ENCODE assay signal across 8 cellular contexts in genomic region chr3:189022576-189023463, GRCh38.
DNase-seq lines count a peak whose midpoint lies in the region; ATAC-seq and TF ChIP-seq lines count a peak whose summit lies in the region.
"Not testable (repeated sequence)": the region's sequence is repeated elsewhere in the genome, so short reads cannot be mapped to it uniquely, and the experiment has no call there.

No MANE protein-coding gene starts in this region.

- TF ChIP-seq CTCF in H9 (conservative IDR thresholded peaks at IDR 0.05); Panc1 (IDR thresholded peaks at IDR 0.05); nephron (IDR thresholded peaks at IDR 0.05; ENCODE audit: unreplicated experiment in 3 of 3); thyroid gland (IDR thresholded peaks at IDR 0.05): not testable (repeated sequence)

- in situ Hi-C loops in Panc1 (cut with HindIII; ENCODE audit: low pct_unique_long_range_greater_than_20kb, low sequenced_read_pairs): not testable (repeated sequence)

- not testable (repeated sequence) for H3K23ac ChIP-seq in H9 (ENCODE audit: insufficient read length, low read depth, low read length)

- not testable (repeated sequence) for H3K27me3 Mint-ChIP-seq in CD4-positive, CD25-positive, alpha-beta regulatory T cell; H9 (ENCODE audit: low read depth); nephron (ENCODE audit: low read depth)
- H3K27me3 Mint-ChIP-seq in activated CD4-positive, alpha-beta memory T cell treated with anti-CD3 and anti-CD28 coated beads for 36 hours: peaks cover 15% of the 10 kb centered on the region

- peak overlapping the region; percentile 48 to 74 (median 52) for H3K4me3 Mint-ChIP-seq in CD4-positive, CD25-positive, alpha-beta regulatory T cell
- H3K4me3 Mint-ChIP-seq in H9: peak overlapping the region; percentile 66 to 73
- H3K4me3 Mint-ChIP-seq in activated CD4-positive, alpha-beta memory T cell treated with anti-CD3 and anti-CD28 coated beads for 36 hours: not testable (repeated sequence)
- H3K4me3 Mint-ChIP-seq in nephron: peak overlapping the region; percentile 56 to 72 (median 72)

- H4K91ac ChIP-seq in H9 (ENCODE audit: insufficient read length, low read depth, low read length): peak overlapping the region; percentile 45

- CTCF ChIA-PET in Panc1 (lab: Charles Lee); activated CD4-positive, alpha-beta memory T cell treated with anti-CD3 and anti-CD28 coated beads for 36 hours (lab: Charles Lee): not testable (repeated sequence)

- peak overlapping the region in 1 of 3 donors; percentile 62 for H3K27ac Mint-ChIP-seq in CD4-positive, CD25-positive, alpha-beta regulatory T cell
- H3K27ac Mint-ChIP-seq in H9: peak overlapping the region in 2 of 3 experiments; percentile 91 to 98; a peak in 6 of 7 replicates
- not testable (repeated sequence) for H3K27ac Mint-ChIP-seq in activated CD4-positive, alpha-beta memory T cell treated with anti-CD3 and anti-CD28 coated beads for 36 hours; nephron

- not testable (repeated sequence) for H3K79me2 ChIP-seq in H9 (ENCODE audit: insufficient read depth, low read length)

- H3K4me2 ChIP-seq in H9 (ENCODE audit: insufficient read depth, insufficient read length, low read length): peak overlapping the region; percentile 34

- POLR2A ChIA-PET in Panc1 (lab: Charles Lee); activated CD4-positive, alpha-beta memory T cell treated with anti-CD3 and anti-CD28 coated beads for 36 hours (lab: Charles Lee): not testable (repeated sequence)

- H3K9me3 Mint-ChIP-seq in CD4-positive, CD25-positive, alpha-beta regulatory T cell; activated CD4-positive, alpha-beta memory T cell treated with anti-CD3 and anti-CD28 coated beads for 36 hours; nephron: not testable (repeated sequence)
- peaks cover 3 to 12% of the 10 kb centered on the region in 2 experiments; a peak in 4 of 5 replicates for H3K9me3 Mint-ChIP-seq in H9

- not testable (repeated sequence) for BruUV-seq in Panc1 (replicated peaks; lab: Mats Ljungman, UMichigan)

- H2BK15ac ChIP-seq in H9 (ENCODE audit: low read depth, low read length): not testable (repeated sequence)

- H3K27ac ChIP-seq in CD4-positive, CD25-positive, alpha-beta regulatory T cell (ENCODE audit: insufficient read depth, low read length, poor library complexity, severe bottlenecking); H9 (ENCODE audit: insufficient read length, low read depth, low read length); Panc1 (ENCODE audit: low read length); right cardiac atrium (ENCODE audit: low read length); thyroid gland: not testable (repeated sequence)

- not testable (repeated sequence) for H3K4me1 Mint-ChIP-seq in CD4-positive, CD25-positive, alpha-beta regulatory T cell; H9; activated CD4-positive, alpha-beta memory T cell treated with anti-CD3 and anti-CD28 coated beads for 36 hours (ENCODE audit: low read depth); nephron

- H3K4me1 ChIP-seq in CD4-positive, CD25-positive, alpha-beta regulatory T cell (ENCODE audit: control insufficient read depth, insufficient read depth, low read length, poor library complexity, severe bottlenecking); H9 (ENCODE audit: insufficient read depth, low read length); Panc1 (ENCODE audit: control insufficient read depth, insufficient read depth, low read length); right cardiac atrium (ENCODE audit: control insufficient read depth, insufficient read depth, low read length): not testable (repeated sequence)
- peaks cover 11 to 27% of the 10 kb centered on the region in 2 donors for H3K4me1 ChIP-seq in thyroid gland

- not testable (repeated sequence) for H3K36me3 ChIP-seq in CD4-positive, CD25-positive, alpha-beta regulatory T cell (ENCODE audit: control insufficient read depth, insufficient read depth, low read length); Panc1 (ENCODE audit: control insufficient read depth, insufficient read depth, low read length); thyroid gland

- H2BK120ac ChIP-seq in H9 (ENCODE audit: low read depth, low read length, poor library complexity, severe bottlenecking): not testable (repeated sequence)

- not testable (repeated sequence) for H3K56ac ChIP-seq in H9 (ENCODE audit: insufficient read length, low read depth, low read length)

- intact Hi-C loops in Panc1 (cut with micrococcal nuclease; ENCODE audit: unreplicated experiment); activated CD4-positive, alpha-beta memory T cell treated with anti-CD3 and anti-CD28 coated beads for 36 hours (cut with micrococcal nuclease); right cardiac atrium (cut with DNase I); thyroid gland (cut with DNase I): not testable (repeated sequence)

- not testable (repeated sequence) for H3K9me3 ChIP-seq in CD4-positive, CD25-positive, alpha-beta regulatory T cell (ENCODE audit: control insufficient read depth in 2 of 2, low read length in 2 of 2); H9 (ENCODE audit: control insufficient read depth, low read depth, low read length); Panc1 (ENCODE audit: control insufficient read depth, insufficient read depth, low read depth, low read length); right cardiac atrium (ENCODE audit: control insufficient read depth, low read length); thyroid gland

- not testable (repeated sequence) for H3K14ac ChIP-seq in H9 (ENCODE audit: insufficient read depth, low read length)

- H2BK12ac ChIP-seq in H9 (ENCODE audit: insufficient read length, low read depth, low read length): not testable (repeated sequence)

- H2AK5ac ChIP-seq in H9 (ENCODE audit: insufficient read length, low read length): not testable (repeated sequence)

- not testable (repeated sequence) for H4K20me1 ChIP-seq in H9 (ENCODE audit: control insufficient read depth, insufficient read depth, insufficient read length)

- H2BK20ac ChIP-seq in H9 (ENCODE audit: low read depth, low read length, poor library complexity, severe bottlenecking): not testable (repeated sequence)

- not testable (repeated sequence) for H3T11ph ChIP-seq in H9 (ENCODE audit: low read length)

- not testable (repeated sequence) for H3K4ac ChIP-seq in H9 (ENCODE audit: low read depth, low read length)

- H3K4me3 ChIP-seq in CD4-positive, CD25-positive, alpha-beta regulatory T cell (ENCODE audit: low read depth, low read length); right cardiac atrium (ENCODE audit: low read length); thyroid gland (replicated peaks in 1 of 3): not testable (repeated sequence)
- H3K4me3 ChIP-seq in Panc1 (ENCODE audit: low read depth in 2 of 2, low read length in 2 of 2): peak overlapping the region; percentile 18 to 26; a peak in 3 of 4 replicates

- not testable (repeated sequence) for ATAC-seq in CD4-positive, CD25-positive, alpha-beta regulatory T cell (ENCODE audit: low read depth in 2 of 2); Panc1; right cardiac atrium

- H3K27me3 ChIP-seq in CD4-positive, CD25-positive, alpha-beta regulatory T cell (ENCODE audit: control insufficient read depth, insufficient read depth, low read length); H9 (ENCODE audit: insufficient read depth, low read length); Panc1 (ENCODE audit: control insufficient read depth, insufficient read depth, low read length); right cardiac atrium (ENCODE audit: control insufficient read depth, insufficient read depth); thyroid gland: not testable (repeated sequence)

- H4K8ac ChIP-seq in H9 (replicated peaks; ENCODE audit: insufficient read length, low read depth, low read length): not testable (repeated sequence)

- H3K36me3 Mint-ChIP-seq in CD4-positive, CD25-positive, alpha-beta regulatory T cell; activated CD4-positive, alpha-beta memory T cell treated with anti-CD3 and anti-CD28 coated beads for 36 hours; nephron (ENCODE audit: low read depth): not testable (repeated sequence)
- peaks cover 3 to 24% (median 8%) of the 10 kb centered on the region in 3 experiments; a peak in 6 of 7 replicates for H3K36me3 Mint-ChIP-seq in H9 (ENCODE audit: insufficient read depth in 1 of 3, low read depth in 3 of 3)

- H4K5ac ChIP-seq in H9 (ENCODE audit: insufficient read length, low read depth, low read length): not testable (repeated sequence)

- not testable (repeated sequence) for H3K79me1 ChIP-seq in H9 (ENCODE audit: insufficient read depth, low read depth, low read length, poor library complexity, severe bottlenecking)

- no CpG with 5 or more reads among the region's 39 CpGs for WGBS in H9 (ENCODE audit: extremely low coverage, insufficient read length, low lambda C conversion rate)
- WGBS in right cardiac atrium: 77% methylated on average over 37 of the region's 39 CpGs
- WGBS in thyroid gland, 2 donors: 78 to 83% methylated on average over 37 to 38 of the region's 39 CpGs

- H3K9ac ChIP-seq in H9 (ENCODE audit: extremely low read depth, insufficient read length, low read length): peak overlapping the region; percentile 31

- H2AFZ ChIP-seq in H9 (ENCODE audit: low read length): not testable (repeated sequence)

- not testable (repeated sequence) for H3K18ac ChIP-seq in H9 (ENCODE audit: insufficient read length, low read depth, low read length)

- H2BK5ac ChIP-seq in H9 (ENCODE audit: insufficient read length, low read length): not testable (repeated sequence)

- peak in 2 of 3 donors; percentile 1 to 46 for DNase-seq in CD4-positive, CD25-positive, alpha-beta regulatory T cell
- DNase-seq in H9 (peak; percentile 76), NCI-H460 (ENCODE audit: extremely low read depth, low read depth) (peak; percentile 54), right cardiac atrium (peak in 2 of 3 donors; percentile 20 to 55), thyroid gland (peak; percentile 14 to 41)
- DNase-seq in Panc1 (ENCODE audit: low read depth, low spot score): not testable (repeated sequence)
- DNase-seq in activated CD4-positive, alpha-beta memory T cell treated with anti-CD3 and anti-CD28 coated beads for 36 hours: peak; percentile 16

- not testable (repeated sequence) for TF ChIP-seq POLR2A in thyroid gland (IDR thresholded peaks at IDR 0.05)

- not testable (repeated sequence) for H3K23me2 ChIP-seq in H9 (ENCODE audit: insufficient read length, low read depth, low read length, poor library complexity, severe bottlenecking)
